ENCODE assay signal across 8 cellular contexts in the genomic region with DNA sequence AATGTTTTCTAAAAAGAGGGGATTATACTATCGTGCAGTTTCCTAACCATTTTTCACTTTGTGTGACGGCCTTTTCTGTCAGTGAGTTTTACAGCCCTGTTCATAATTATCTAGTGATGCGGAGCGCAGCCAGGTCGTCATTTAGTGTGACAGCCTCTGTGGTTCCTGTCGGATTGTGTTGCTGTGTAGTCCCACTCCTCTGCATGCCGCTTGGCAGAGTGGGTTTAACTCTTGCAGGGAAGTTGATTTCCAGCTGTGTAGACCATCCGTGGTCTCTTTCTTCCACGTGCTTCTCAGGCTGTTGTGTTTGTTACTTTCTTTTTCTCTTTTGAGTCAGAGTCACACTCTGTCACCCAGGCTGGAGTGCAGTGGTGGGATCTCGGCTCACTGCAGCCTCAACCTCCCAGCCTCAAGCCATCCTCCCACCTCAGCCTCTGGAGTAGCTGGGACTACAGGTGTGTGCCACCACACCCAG. TPM values are rescaled to one million over a fixed set of nuclear protein-coding genes. Genes with fewer than 3 reads are reported as not detected.
DNase-seq lines count a peak whose midpoint lies in the region; ATAC-seq and TF ChIP-seq lines count a peak whose summit lies in the region.

No MANE protein-coding gene starts in this region.

- H3K27ac Mint-ChIP-seq in stimulated activated naive CD8-positive, alpha-beta T cell treated with anti-CD3 and anti-CD28 coated beads, Interleukin-15, amount 100 ng/mL, for 72 hours: peak overlapping the region in 1 of 2 donors; percentile 88

- peaks cover 57% of the 10 kb centered on the region for H3K4me1 Mint-ChIP-seq in stimulated activated naive CD8-positive, alpha-beta T cell treated with anti-CD3 and anti-CD28 coated beads, Interleukin-15, amount 100 ng/mL, for 72 hours

- no peak for DNase-seq in heart left ventricle
- DNase-seq in Right ventricle myocardium superior: no peak
- no peak for DNase-seq in cardiac fibroblast (ENCODE audit: low read depth in 2 of 2)
- DNase-seq in stimulated activated naive CD8-positive, alpha-beta T cell treated with anti-CD3 and anti-CD28 coated beads, Interleukin-15, amount 100 ng/mL, for 72 hours: peak in 1 of 2 donors; percentile 28
- DNase-seq in NCI-H2196 (lab: John Stamatoyannopoulos, UW; ENCODE audit: unreplicated experiment): no peak
- DNase-seq in NCI-H1048 (lab: John Stamatoyannopoulos, UW): no peak
- no peak for DNase-seq in dermis blood vessel endothelial cell

- H3K4me3 ChIP-seq in heart left ventricle (peak overlapping the region in 8 of 12 donors; percentile 5 to 51 (median 25)), cardiac fibroblast (replicated peaks in 1 of 2; ENCODE audit: low read depth in 2 of 2, low read length in 2 of 2) (peak overlapping the region; percentile 19 to 39)

- H3K27me3 Mint-ChIP-seq in stimulated activated naive CD8-positive, alpha-beta T cell treated with anti-CD3 and anti-CD28 coated beads, Interleukin-15, amount 100 ng/mL, for 72 hours: no peaks in the 10 kb centered on the region

- peaks cover 0 to 28% (median 20%) of the 10 kb centered on the region in 9 donors for H3K36me3 ChIP-seq in heart left ventricle

- no peak for TF ChIP-seq POLR2A in heart left ventricle (IDR thresholded peaks at IDR 0.05)

- no peaks in the 10 kb centered on the region for H3K27me3 ChIP-seq in heart left ventricle

- intact Hi-C loops in heart left ventricle (cut with DNase I): no loop called here
- intact Hi-C loops in Right ventricle myocardium superior (cut with DNase I): no loop called here

- ATAC-seq in heart left ventricle: no peak
- no peak for ATAC-seq in Right ventricle myocardium superior (ENCODE audit: poor library complexity)
- peak; percentile 44 for ATAC-seq in HG03064 (IDR thresholded peaks at IDR 0.05; ENCODE audit: low read depth, unreplicated experiment)
- peak; percentile 87 for ATAC-seq in stimulated activated naive CD8-positive, alpha-beta T cell treated with anti-CD3 and anti-CD28 coated beads, Interleukin-15, amount 100 ng/mL, for 72 hours

- no peak overlapping the region for H3K27ac ChIP-seq in heart left ventricle

- TF ChIP-seq CTCF in heart left ventricle (IDR thresholded peaks at IDR 0.05) (no peak), cardiac fibroblast (IDR thresholded peaks at IDR 0.05; ENCODE audit: low read depth, low read length) (no peak)

- 44 to 59% (median 52%) methylated on average over 10 of the region's 10 CpGs for WGBS in heart left ventricle, 4 donors

- H3K4me1 ChIP-seq in heart left ventricle: no peaks in the 10 kb centered on the region

- H3K4me3 Mint-ChIP-seq in stimulated activated naive CD8-positive, alpha-beta T cell treated with anti-CD3 and anti-CD28 coated beads, Interleukin-15, amount 100 ng/mL, for 72 hours: peak overlapping the region; percentile 21 to 57

- no peaks in the 10 kb centered on the region for H3K9me3 Mint-ChIP-seq in stimulated activated naive CD8-positive, alpha-beta T cell treated with anti-CD3 and anti-CD28 coated beads, Interleukin-15, amount 100 ng/mL, for 72 hours

- no peaks in the 10 kb centered on the region for H3K9me3 ChIP-seq in heart left ventricle

RNA-seq across cellular contexts. Expression of a gene that starts 8.6 kb away (rescaled TPM):
- total RNA-seq in heart left ventricle (100 to 1,000 TPM; 109 to 413 (median 303) TPM), Right ventricle myocardium superior (225 TPM), dermis blood vessel endothelial cell (653 and 1,243 TPM in 2 replicates)
- 100 to 1,000 TPM in 1 of 2 donors, 10 to 100 TPM in 1; 85.6 to 646 TPM for polyA plus RNA-seq in heart left ventricle

RNA-seq across cellular contexts. Expression of a gene that starts 41.4 kb away (rescaled TPM):
- 10 to 100 TPM in 8 of 9 donors, 1 to 10 TPM in 1; 8.3 to 21.8 (median 11.1) TPM for total RNA-seq in heart left ventricle
- polyA plus RNA-seq in heart left ventricle: 10 to 100 TPM in 1 of 2 donors, 1 to 10 TPM in 1; 6.2 to 14.3 TPM
- 11.4 TPM for total RNA-seq in Right ventricle myocardium superior
- total RNA-seq in dermis blood vessel endothelial cell: 31.1 and 34.7 TPM in 2 replicates

Comparison
In these comparisons a context has a peak if more than half of its experiments do, and no peak if none do; other contexts are left out.
1. ATAC-seq: peak in HG03064 (single experiment) and stimulated activated naive CD8-positive, alpha-beta T cell treated with anti-CD3 and anti-CD28 coated beads, Interleukin-15, amount 100 ng/mL, for 72 hours (single experiment); none in heart left ventricle (0 of 4) and Right ventricle myocardium superior (single experiment).